Comparison of ENCODE assay signal across 8 cellular contexts in the genomic region with DNA sequence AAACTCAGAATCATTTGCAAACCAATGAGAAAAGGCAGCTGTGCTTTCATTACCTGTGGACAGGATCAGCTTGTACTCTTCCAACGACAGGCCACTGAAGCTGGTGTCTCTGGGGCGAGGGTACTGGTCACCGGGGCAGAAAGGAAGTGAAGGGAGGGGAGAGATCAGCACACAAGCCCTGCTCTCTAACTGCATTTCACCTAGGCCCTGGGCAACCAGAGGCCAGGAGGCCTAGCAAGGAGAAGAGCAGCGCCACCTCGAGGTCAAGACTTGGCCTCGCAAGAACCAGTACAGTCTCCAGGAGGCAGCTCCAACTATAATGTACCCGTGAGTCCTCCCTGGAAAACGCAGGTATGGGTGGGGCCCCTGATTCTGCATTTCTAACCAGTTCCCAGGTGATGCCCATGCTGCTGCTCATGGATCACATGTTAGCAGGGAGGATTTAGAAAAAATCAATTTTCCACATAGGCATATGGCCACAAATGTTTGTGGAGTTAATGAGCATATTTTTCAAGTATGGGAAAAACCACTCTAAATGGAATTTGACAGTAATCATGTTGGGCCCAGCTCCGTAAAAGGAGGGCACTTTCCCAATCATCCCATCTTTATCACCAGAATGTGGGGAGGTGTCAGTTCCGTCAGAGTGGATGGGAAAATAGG. TPM values are rescaled to one million over a fixed set of nuclear protein-coding genes. Genes with fewer than 3 reads are reported as not detected.
DNase-seq lines count a peak whose midpoint lies in the region; ATAC-seq and TF ChIP-seq lines count a peak whose summit lies in the region.

No MANE protein-coding gene starts in this region.

- 49% methylated on average over 10 of the region's 10 CpGs for WGBS in right cardiac atrium
- WGBS in spleen, 5 donors, result 34 to 55% (median 41%) methylated on average over 10 of the region's 10 CpGs

- peaks cover 21% of the 10 kb centered on the region for H3K4me1 ChIP-seq in right cardiac atrium (ENCODE audit: control insufficient read depth, insufficient read depth, low read length)
- peaks cover 38 to 87% (median 64%) of the 10 kb centered on the region in 6 donors for H3K4me1 ChIP-seq in spleen

- H3K9me3 Mint-ChIP-seq in activated naive CD8-positive, alpha-beta T cell (ENCODE audit: low read depth), result no peaks in the 10 kb centered on the region

- H3K4me3 ChIP-seq in right cardiac atrium (ENCODE audit: low read length), result no peak overlapping the region
- H3K4me3 ChIP-seq in spleen, result no peak overlapping the region

- no peaks in the 10 kb centered on the region for H3K9me3 ChIP-seq in right cardiac atrium (ENCODE audit: control insufficient read depth, low read length)
- H3K9me3 ChIP-seq in spleen, result no peaks in the 10 kb centered on the region

- no peaks in the 10 kb centered on the region for H3K27me3 Mint-ChIP-seq in activated naive CD8-positive, alpha-beta T cell

- peak overlapping the region; percentile 46 for H3K27ac Mint-ChIP-seq in activated naive CD8-positive, alpha-beta T cell

- DNase-seq in NOMO-1 (lab: John Stamatoyannopoulos, UW; ENCODE audit: unreplicated experiment in 2 of 2), result peak; percentile 35 to 38
- no peak for DNase-seq in NOMO-1 treated with dmso at 0.1 percent for 144 hours (lab: John Stamatoyannopoulos, UW; ENCODE audit: unreplicated experiment)
- peak; percentile 60 for DNase-seq in HuH-7 (ENCODE audit: low spot score)
- peak; percentile 86 for DNase-seq in SK-MEL-5 (ENCODE audit: low read depth, low spot score)
- peak; percentile 56 to 84 (median 82) for DNase-seq in right cardiac atrium
- peak; percentile 91 for DNase-seq in spleen

- ATAC-seq in right cardiac atrium (peak; percentile 23 to 50), HG03565 (IDR thresholded peaks at IDR 0.05; ENCODE audit: unreplicated experiment) (no peak)

- no peaks in the 10 kb centered on the region for H3K27me3 ChIP-seq in right cardiac atrium (ENCODE audit: control insufficient read depth, insufficient read depth)
- H3K27me3 ChIP-seq in spleen (replicated peaks in 1 of 7), result no peaks in the 10 kb centered on the region

- H3K4me3 Mint-ChIP-seq in activated naive CD8-positive, alpha-beta T cell, result no peak overlapping the region

- intact Hi-C loops in right cardiac atrium (cut with DNase I), result loop anchor here in 1 of 4 donors (5.0 kb wide), 1 partner anchor 113 kb away; no protein-coding TSS in a partner anchor
- intact Hi-C loops in spleen (cut with DNase I; ENCODE audit: low total_unique reads), result loop anchor here (5.0 kb wide), 1 partner anchor 113 kb away; no protein-coding TSS in a partner anchor

- H3K27ac ChIP-seq in right cardiac atrium (ENCODE audit: low read length), result no peak overlapping the region
- H3K27ac ChIP-seq in spleen, result peak overlapping the region in 5 of 8 donors; percentile 15 to 91 (median 51)

- peaks cover 38% of the 10 kb centered on the region for H3K4me1 Mint-ChIP-seq in activated naive CD8-positive, alpha-beta T cell (ENCODE audit: low read depth)

- H3K36me3 ChIP-seq in spleen, result peaks cover 2 to 61% (median 13%) of the 10 kb centered on the region in 6 donors

- peaks cover 9% of the 10 kb centered on the region for H3K36me3 Mint-ChIP-seq in activated naive CD8-positive, alpha-beta T cell

- TF ChIP-seq POLR2A in spleen (IDR thresholded peaks at IDR 0.05), result no peak

- peak; percentile 49 to 81 (median 60) for TF ChIP-seq CTCF in spleen (IDR thresholded peaks at IDR 0.05 in 8 of 11, conservative IDR thresholded peaks at IDR 0.05 in 3 of 11)

- in situ Hi-C loops in SK-MEL-5 (cut with HindIII; ENCODE audit: low pct_unique_long_range_greater_than_20kb, low sequenced_read_pairs), result no loop called here

RNA-seq across cellular contexts. Expression of a gene that starts 11.0 kb away (rescaled TPM):
- 36.1 and 40.1 TPM in 2 replicates for total RNA-seq in SK-MEL-5 (2014; rRNA removed; shearing (Covaris generic))
- polyA plus RNA-seq in SK-MEL-5 (2015; cell fraction: cytosol; rRNA removed), result 31.1 and 32.0 TPM in 2 replicates
- polyA plus RNA-seq in SK-MEL-5 (2015; cell fraction: nucleus; rRNA removed), result 41.3 and 53.5 TPM in 2 replicates
- 100 to 1,000 TPM; 188 to 264 (median 233) TPM for total RNA-seq in right cardiac atrium
- polyA plus RNA-seq in right cardiac atrium, result 376 TPM
- 10 to 100 TPM in 6 of 7 donors, 1 to 10 TPM in 1; 8.7 to 34.8 (median 22.4) TPM for total RNA-seq in spleen
- 10 to 100 TPM; 58.7 to 77.0 (median 66.4) TPM for polyA plus RNA-seq in spleen

RNA-seq across cellular contexts. Expression of a gene that starts 46.2 kb away (rescaled TPM):
- total RNA-seq in SK-MEL-5 (2014; rRNA removed; shearing (Covaris generic)), result not detected in 2 replicates
- polyA plus RNA-seq in SK-MEL-5 (2015; cell fraction: cytosol; rRNA removed), result not detected in 2 replicates
- polyA plus RNA-seq in SK-MEL-5 (2015; cell fraction: nucleus; rRNA removed), result not detected in 2 replicates
- total RNA-seq in right cardiac atrium, result 10 to 100 TPM in 3 of 4 donors, 1 to 10 TPM in 1; 10.0 to 44.4 (median 27.1) TPM
- 14.4 TPM for polyA plus RNA-seq in right cardiac atrium
- total RNA-seq in spleen, result 1 to 10 TPM in 6 of 7 donors, under 1 TPM in 1; 0.70 to 5.8 (median 2.7) TPM
- under 1 TPM; 0.30 to 0.64 (median 0.36) TPM for polyA plus RNA-seq in spleen
